In the genomic region with DNA sequence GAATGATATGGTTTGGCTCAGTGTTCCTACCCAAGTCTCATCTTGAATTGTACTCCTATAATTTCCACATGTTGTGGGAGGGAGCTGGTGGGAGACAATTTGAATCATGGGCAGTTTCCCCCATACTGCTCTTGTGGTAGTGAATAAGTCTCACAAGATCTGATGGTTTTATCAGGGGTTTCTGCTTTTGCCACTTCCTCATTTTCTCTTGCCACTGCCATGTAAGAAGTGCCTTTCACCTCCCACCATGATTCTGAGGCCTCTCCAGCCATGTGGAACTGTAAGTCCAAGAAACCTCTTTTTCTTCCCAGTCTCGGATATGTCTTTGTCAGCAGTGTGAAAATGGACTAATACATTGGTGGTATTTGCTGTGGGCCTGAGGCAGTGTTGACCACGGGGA, we compare ENCODE assay signal across 5 cellular contexts. TPM values are rescaled to one million over a fixed set of nuclear protein-coding genes. Genes with fewer than 3 reads are reported as not detected.
"Had no signal": no experiment of that assay in that cellular context is flagged by ENCODE, and none has a peak within 500 bp of the region (broad histone marks: within the 10 kb centered on the region; RNA-seq: fewer than 3 reads in every experiment).

No MANE protein-coding gene starts in this region.

RNA-seq across cellular contexts. Expression of a gene that starts 23.0 kb away (rescaled TPM):
- total RNA-seq: GM23338, H1, H9, HT-29, IMR-90 had no signal
- polyA plus RNA-seq: GM23338, H1, IMR-90 had no signal
